Comparison of ENCODE assay signal across 8 cellular contexts in genomic region chr12:96193725-96194571, GRCh38. TPM values are rescaled to one million over a fixed set of nuclear protein-coding genes. Genes with fewer than 3 reads are reported as not detected.
DNase-seq lines count a peak whose midpoint lies in the region; ATAC-seq and TF ChIP-seq lines count a peak whose summit lies in the region.

Gene ELK3 (plus strand): TSS chr12:96194375.

- intact Hi-C loops in CD4-positive, alpha-beta memory T cell (cut with micrococcal nuclease), result loop anchor here (5.0 kb wide), 1 partner anchor 977 kb away; the partner anchor contains the start of genes FGD6 and VEZT

- H3K4me1 Mint-ChIP-seq in CD4-positive, alpha-beta memory T cell, result peaks cover 32 to 59% (median 41%) of the 10 kb centered on the region in 4 donors

- H3K36me3 ChIP-seq in CD4-positive, alpha-beta memory T cell (ENCODE audit: insufficient read depth, low read length), result no peaks in the 10 kb centered on the region
- H3K36me3 ChIP-seq in neural cell (ENCODE audit: insufficient read depth, low read length), result no peaks in the 10 kb centered on the region

- H3K4me3 Mint-ChIP-seq in CD4-positive, alpha-beta memory T cell, result peak within 1 kb of the TSS; percentile 95 to 100 (median 99)

- H3K9me2 ChIP-seq in neural cell (ENCODE audit: insufficient read depth, low read length), result no peaks in the 10 kb centered on the region

- H3K36me3 Mint-ChIP-seq in CD4-positive, alpha-beta memory T cell, result peaks cover 3 to 12% of the 10 kb centered on the region in 2 donors

- H2AFZ ChIP-seq in neural cell (ENCODE audit: low read depth, low read length), result no peak within 1 kb of the TSS

- no peaks in the 10 kb centered on the region for H3K27me3 Mint-ChIP-seq in CD4-positive, alpha-beta memory T cell

- DNase-seq in CD4-positive, alpha-beta memory T cell, result peak; percentile 56 to 70 (median 63)
- DNase-seq in HT-29 (ENCODE audit: low spot score) (peak; percentile 60), RWPE1 (ENCODE audit: low spot score) (peak; percentile 65), foreskin keratinocyte (peak in 1 of 2 donors; percentile 67), ureter (ENCODE audit: low spot score) (peak; percentile 74)
- DNase-seq in activated naive CD4-positive, alpha-beta T cell treated with Interleukin-2 at 50 U/mL for 16 hours, result peak; percentile 60

- H3K27me3 ChIP-seq in CD4-positive, alpha-beta memory T cell (ENCODE audit: insufficient read depth, low read length), result no peaks in the 10 kb centered on the region
- H3K27me3 ChIP-seq in foreskin keratinocyte (no peaks in the 10 kb centered on the region), neural cell (ENCODE audit: insufficient read depth, low read depth, low read length) (peaks cover 46% of the 10 kb centered on the region)

- H3K4me1 ChIP-seq in CD4-positive, alpha-beta memory T cell (ENCODE audit: insufficient read depth, low read length), result peaks cover 39% of the 10 kb centered on the region
- H3K4me1 ChIP-seq in foreskin keratinocyte, result peaks cover 18% of the 10 kb centered on the region

- peak within 1 kb of the TSS; percentile 85 to 92 for H3K4me3 ChIP-seq in CD4-positive, alpha-beta memory T cell (ENCODE audit: low read length in 2 of 2)
- peak within 1 kb of the TSS; percentile 70 for H3K4me3 ChIP-seq in neural cell (ENCODE audit: low read length)

- H3F3A ChIP-seq in neural cell (ENCODE audit: insufficient read depth, low read length, poor library complexity, severe bottlenecking), result no peaks in the 10 kb centered on the region

- H3K9me3 ChIP-seq in CD4-positive, alpha-beta memory T cell (ENCODE audit: control insufficient read depth in 1 of 2, low read length in 2 of 2), result no peaks in the 10 kb centered on the region
- H3K9me3 ChIP-seq in neural cell (ENCODE audit: low read length), result no peaks in the 10 kb centered on the region

- peak within 1 kb of the TSS; percentile 95 for H3K27ac ChIP-seq in CD4-positive, alpha-beta memory T cell (ENCODE audit: low read depth, low read length)
- H3K27ac ChIP-seq in RWPE1 (peak within 1 kb of the TSS; percentile 99), foreskin keratinocyte (peak within 1 kb of the TSS; percentile 97), neural cell (ENCODE audit: low read length) (no peak within 1 kb of the TSS)

- H3K4me2 ChIP-seq in neural cell (ENCODE audit: low read length), result peak within 1 kb of the TSS; percentile 92

- peak within 1 kb of the TSS; percentile 96 to 100 (median 98) for H3K27ac Mint-ChIP-seq in CD4-positive, alpha-beta memory T cell

- POLR2A ChIA-PET in CD4-positive, alpha-beta memory T cell (lab: Charles Lee; ENCODE audit: partially characterized antibody), result interaction anchor here (1.3 to 6.6 kb wide), 7 partner anchors 12 to 207 kb away, joined by 4 to 233 read pairs (median 13); partner anchors contain the start of gene CDK17
- POLR2A ChIA-PET in RWPE1 (lab: Yijun Ruan, JAX; ENCODE audit: low non-redundant PET), result no interaction called here

- H3K79me2 ChIP-seq in neural cell (replicated peaks; ENCODE audit: insufficient read depth, low read length), result no peaks in the 10 kb centered on the region

- CTCF ChIA-PET in CD4-positive, alpha-beta memory T cell (lab: Charles Lee; ENCODE audit: partially characterized antibody), result interaction anchor here (13.9 kb wide), 1 partner anchor 19 kb away, joined by 149 read pairs; no protein-coding TSS in a partner anchor
- CTCF ChIA-PET in RWPE1 (lab: Yijun Ruan, JAX), result no interaction called here

- no peak for TF ChIP-seq CTCF in RWPE1 (conservative IDR thresholded peaks at IDR 0.05; ENCODE audit: low read depth)
- TF ChIP-seq CTCF in foreskin keratinocyte (conservative IDR thresholded peaks at IDR 0.05), result no peak
- no peak for TF ChIP-seq CTCF in neural cell (IDR thresholded peaks at IDR 0.05; ENCODE audit: poor library complexity, severe bottlenecking)

- no peaks in the 10 kb centered on the region for H4K20me1 ChIP-seq in neural cell (ENCODE audit: insufficient read depth)

- TF ChIP-seq EP300 in neural cell (conservative IDR thresholded peaks at IDR 0.05; ENCODE audit: poor library complexity, severe bottlenecking), result no peak

- peak; percentile 50 for ATAC-seq in GM19452 (IDR thresholded peaks at IDR 0.05; ENCODE audit: unreplicated experiment)
- peak; percentile 40 for ATAC-seq in foreskin keratinocyte

- TF ChIP-seq RAD21 in neural cell (conservative IDR thresholded peaks at IDR 0.05), result no peak

- no peak within 1 kb of the TSS for H3K9ac ChIP-seq in neural cell (ENCODE audit: low read length)

- H3K9me3 Mint-ChIP-seq in CD4-positive, alpha-beta memory T cell, result peaks cover 0 to 5% (median 0%) of the 10 kb centered on the region in 8 donors

TF ChIP-seq in neural cell, 6 proteins besides CTCF, POLR2A, EP300 and RAD21:
- TF ChIP-seq SMC3 (conservative IDR thresholded peaks at IDR 0.05; ENCODE audit: poor library complexity) (no peak), MXI1 (conservative IDR thresholded peaks at IDR 0.05; ENCODE audit: poor library complexity, severe bottlenecking) (no peak), EZH2 (IDR thresholded peaks at IDR 0.05; ENCODE audit: borderline replicate concordance, insufficient read depth, low read length, poor library complexity, severe bottlenecking) (no peak), REST (IDR thresholded peaks at IDR 0.05; ENCODE audit: borderline replicate concordance) (no peak), TAF1 (IDR thresholded peaks at IDR 0.05; ENCODE audit: low read depth) (no peak), POLR2AphosphoS5 (IDR thresholded peaks at IDR 0.05) (no peak)

RNA-seq across cellular contexts. Expression of gene ELK3, which starts in this region (rescaled TPM):
- 10 to 100 TPM; 56.4 to 56.5 TPM for total RNA-seq in CD4-positive, alpha-beta memory T cell
- polyA plus RNA-seq in CD4-positive, alpha-beta memory T cell, result 10 to 100 TPM; 20.8 to 56.5 TPM
- 1.3 and 8.9 TPM in 2 replicates for total RNA-seq in HT-29 (2014; rRNA removed; shearing (Covaris generic))
- total RNA-seq in foreskin keratinocyte, result 82.5 and 87.1 TPM in 2 replicates
- 32.8 and 37.3 TPM in 2 replicates for polyA plus RNA-seq in foreskin keratinocyte
- 0.10 TPM in 1 of 2 replicates, not detected in the other for polyA plus RNA-seq in neural cell
- polyA minus RNA-seq in neural cell, result not detected in 2 replicates
- total RNA-seq in ureter, result 41.7 TPM

Comparison
In these comparisons a context has a peak if more than half of its experiments do, and no peak if none do; other contexts are left out.
1. RNA of gene ELK3 (polyA plus RNA-seq): 20.8 to 56.5 TPM in CD4-positive, alpha-beta memory T cell and 32.8 to 37.3 TPM in foreskin keratinocyte; 0.10 TPM in neural cell; every median in the first group is over 10 times any median in the second.